In the genomic region with DNA sequence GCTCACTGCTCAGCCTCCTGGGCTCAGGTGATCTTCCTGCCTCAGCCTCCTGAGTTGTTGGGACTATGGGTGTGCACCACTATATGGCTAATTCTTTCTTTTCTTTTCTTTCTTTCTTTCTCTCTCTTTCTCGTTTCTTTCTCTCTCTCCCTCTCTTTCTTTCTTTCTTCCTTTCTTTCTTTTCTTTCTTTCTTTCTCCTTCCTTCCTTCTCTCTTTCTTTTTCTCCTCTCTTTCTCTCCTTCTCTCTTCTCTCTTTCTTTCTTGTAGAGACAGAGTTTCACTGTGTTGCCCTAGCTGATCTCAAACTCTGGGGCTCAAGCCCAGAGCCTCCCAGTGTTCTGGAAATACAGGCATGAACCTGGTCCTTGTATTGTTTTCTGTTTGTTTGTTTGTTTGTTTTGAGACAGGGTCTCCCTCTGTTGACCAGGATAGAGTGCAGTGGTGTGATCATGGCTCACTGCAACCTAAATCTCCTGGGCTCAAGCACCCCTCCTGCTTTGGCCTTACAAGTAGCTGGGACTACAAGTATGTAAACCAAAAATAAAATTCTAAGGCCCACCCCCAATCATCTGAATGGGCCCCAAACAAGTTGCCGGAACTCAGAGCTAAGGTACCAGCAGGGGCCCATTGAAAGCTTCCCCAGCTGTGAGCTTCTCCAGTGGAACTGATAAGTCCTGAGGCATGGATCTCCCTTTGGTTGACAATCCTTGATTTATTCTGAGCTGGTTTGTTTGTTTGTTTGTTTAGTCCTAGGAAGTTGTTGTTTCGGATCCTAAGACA, we compare ENCODE assay signal across 24 cellular contexts. TPM values are rescaled to one million over a fixed set of nuclear protein-coding genes. Genes with fewer than 3 reads are reported as not detected.
A peak's percentile ranks its signal among the peaks of the same experiment; 100 is the strongest.
DNase-seq lines count a peak whose midpoint lies in the region; ATAC-seq and TF ChIP-seq lines count a peak whose summit lies in the region.
"Had no signal": no experiment of that assay in that cellular context is flagged by ENCODE, and none has a peak within 500 bp of the region (broad histone marks: within the 10 kb centered on the region; RNA-seq: fewer than 3 reads in every experiment).

No MANE protein-coding gene starts in this region.

- H3K27me3 ChIP-seq in GM23338 (ENCODE audit: insufficient read depth) (no peaks in the 10 kb centered on the region), HUES64 (ENCODE audit: insufficient read depth, low read length) (no peaks in the 10 kb centered on the region), mesendoderm (ENCODE audit: insufficient read depth, low read length, poor library complexity) (no peaks in the 10 kb centered on the region)
- H3K27me3 ChIP-seq: BLaER1 had no signal

- no peak overlapping the region for H2AK5ac ChIP-seq in mesendoderm (ENCODE audit: low read length)

- H3K4me3 ChIP-seq in GM23338 (peak overlapping the region; percentile 25), HUES64 (ENCODE audit: low read length) (peak overlapping the region; percentile 28), mesendoderm (ENCODE audit: low read length) (no peak overlapping the region)
- H3K4me3 ChIP-seq: BLaER1 had no signal

- no peak overlapping the region for H2BK120ac ChIP-seq in mesendoderm (ENCODE audit: low read depth, low read length)

- H3F3A ChIP-seq in GM23338 (replicated peaks; ENCODE audit: low read depth): peaks cover 6% of the 10 kb centered on the region; the same call in 1 of the 2 replicates

- H2AFZ ChIP-seq in GM23338: no peak overlapping the region

- H4K20me1 ChIP-seq in GM23338 (replicated peaks; ENCODE audit: insufficient read depth): no peaks in the 10 kb centered on the region
- H4K20me1 ChIP-seq: BLaER1 had no signal

- no peak overlapping the region for H3K18ac ChIP-seq in mesendoderm (ENCODE audit: low read length)

- H3K27ac ChIP-seq in GM23338 (ENCODE audit: low read depth) (peak overlapping the region; percentile 89), HUES64 (ENCODE audit: low read depth, low read length) (peak overlapping the region; percentile 99), mesendoderm (ENCODE audit: low read depth, low read length) (peak overlapping the region; percentile 73)
- H3K27ac ChIP-seq: BLaER1 had no signal

- no peaks in the 10 kb centered on the region for H3K9me3 ChIP-seq in HUES64 (ENCODE audit: insufficient read depth, low read depth, low read length)
- H3K9me3 ChIP-seq: BLaER1, SK-N-SH had no signal

- peaks cover 60% of the 10 kb centered on the region for H3K4me1 Mint-ChIP-seq in GM23338
- H3K4me1 Mint-ChIP-seq: CD4-positive, CD25-positive, alpha-beta regulatory T cell had no signal

- H3K27me3 Mint-ChIP-seq in GM23338 (ENCODE audit: insufficient read depth, low read depth, poor library complexity): peaks cover 6% of the 10 kb centered on the region

- H3K56ac ChIP-seq in mesendoderm (ENCODE audit: low read length): no peak overlapping the region

- H3K4me3 Mint-ChIP-seq in GM23338: peak overlapping the region; percentile 37
- H3K4me3 Mint-ChIP-seq: CD4-positive, CD25-positive, alpha-beta regulatory T cell had no signal

- peaks cover 23% of the 10 kb centered on the region for H3K4me1 ChIP-seq in GM23338 (ENCODE audit: insufficient read depth)
- peaks cover 47% of the 10 kb centered on the region for H3K4me1 ChIP-seq in HUES64 (ENCODE audit: insufficient read depth, low read length)
- H3K4me1 ChIP-seq in mesendoderm (ENCODE audit: control insufficient read depth, low read depth, low read length): peaks cover 6% of the 10 kb centered on the region
- H3K4me1 ChIP-seq: BLaER1 had no signal

- DNase-seq in GM23338 (ENCODE audit: low spot score) (peak; percentile 64), iPS DF 19.7 (ENCODE audit: low read depth, low spot score) (peak; percentile 85), mesendoderm (peak; percentile 56), GF-D8 (lab: John Stamatoyannopoulos, UW) (no peak), GM10266 (ENCODE audit: extremely low spot score) (no peak)
- no peak for DNase-seq in stimulated activated CD4-positive, alpha-beta T cell treated with anti-CD3 and anti-CD28 coated beads, Interleukin-1b, Interleukin-23, amount 100 ng/mL, for 48 hours
- DNase-seq in activated CD4-positive, alpha-beta T cell treated with anti-CD3 and anti-CD28 coated beads for 48 hours: no peak
- DNase-seq: CD4-positive, CD25-positive, alpha-beta regulatory T cell; DMS153; GDM1; Kasumi-1; NCI-H1105; NCI-H1436 treated with DMSO at 0.1 percent for 48 hours; NCI-H187 treated with DMSO at 0.1 percent for 48 hours; NCI-H2107; NCI-H446 treated with DMSO at 0.1 percent for 48 hours; NCI-H526; NCI-H82; NK-92 treated with Interleukin-12 subunit alpha and Interleukin-12 subunit beta, amount 100 ng/mL, for 24 hours; PC-3; SK-N-SH; SW 1271 had no signal

- H3K9me3 Mint-ChIP-seq in GM23338: no peaks in the 10 kb centered on the region; the same call in 2 of the 3 replicates

- peaks cover 3% of the 10 kb centered on the region; the same call in 2 of the 3 replicates for H3K36me3 Mint-ChIP-seq in GM23338 (ENCODE audit: low read depth)
- H3K36me3 Mint-ChIP-seq: CD4-positive, CD25-positive, alpha-beta regulatory T cell had no signal

- no peak overlapping the region for H2BK5ac ChIP-seq in mesendoderm (ENCODE audit: low read length)

- H3K9ac ChIP-seq in HUES64 (ENCODE audit: low read depth, low read length) (peak overlapping the region; percentile 54), mesendoderm (ENCODE audit: low read length) (no peak overlapping the region)
- H3K9ac ChIP-seq: BLaER1, SK-N-SH had no signal

- no peaks in the 10 kb centered on the region for H3K79me1 ChIP-seq in mesendoderm (ENCODE audit: low read length)

- peak overlapping the region; percentile 13 for H3K4me2 ChIP-seq in GM23338
- H3K4me2 ChIP-seq in mesendoderm (ENCODE audit: low read length): no peak overlapping the region
- H3K4me2 ChIP-seq: BLaER1, SK-N-SH had no signal

- no peak overlapping the region for H4K5ac ChIP-seq in mesendoderm (ENCODE audit: low read length)

- H3K9me2 ChIP-seq in GM23338 (ENCODE audit: insufficient read depth): peaks cover 10% of the 10 kb centered on the region
- H3K9me2 ChIP-seq: SK-N-SH had no signal

- H3K36me3 ChIP-seq in GM23338 (ENCODE audit: insufficient read depth) (no peaks in the 10 kb centered on the region), HUES64 (ENCODE audit: insufficient read depth, low read length) (no peaks in the 10 kb centered on the region), mesendoderm (ENCODE audit: control insufficient read depth, insufficient read depth, low read length) (no peaks in the 10 kb centered on the region)
- H3K36me3 ChIP-seq: BLaER1 had no signal

- peak; percentile 72 for ATAC-seq in GM23338
- ATAC-seq: PC-3 had no signal

- H2BK15ac ChIP-seq in mesendoderm (replicated peaks; ENCODE audit: low read depth): no peak overlapping the region

- H3K23ac ChIP-seq in mesendoderm (ENCODE audit: low read length): no peak overlapping the region

- H4K8ac ChIP-seq in mesendoderm (ENCODE audit: low read depth, low read length): no peak overlapping the region

- H3K27ac Mint-ChIP-seq in GM23338: peak overlapping the region; percentile 98
- H3K27ac Mint-ChIP-seq: CD4-positive, CD25-positive, alpha-beta regulatory T cell had no signal

- 49% methylated on average over 3 of the region's 3 CpGs for WGBS in HUES64
- WGBS in mesendoderm (ENCODE audit: extremely low coverage, insufficient coverage, low lambda C conversion rate): no CpG with 5 or more reads among the region's 3 CpGs

- H3K79me2 ChIP-seq in GM23338 (replicated peaks; ENCODE audit: insufficient read depth) (no peaks in the 10 kb centered on the region), mesendoderm (ENCODE audit: control insufficient read depth, insufficient read depth, low read length) (no peaks in the 10 kb centered on the region)

- H3K4ac ChIP-seq in mesendoderm (ENCODE audit: low read depth, low read length): no peak overlapping the region

- TF ChIP-seq CTCF in GM23338 (conservative IDR thresholded peaks at IDR 0.05; ENCODE audit: low read depth in 2 of 2) (no peak), GM10266 (IDR thresholded peaks at IDR 0.05; ENCODE audit: control insufficient read depth, insufficient read depth, low read depth, missing control alignments) (no peak)

TF ChIP-seq in GM23338, 12 proteins besides CTCF, POLR2A, EP300 and RAD21 (continues in another document):
- TF ChIP-seq POLR2AphosphoS5 (IDR thresholded peaks at IDR 0.05; ENCODE audit: low read depth) (0 out of 2 replicates have a peak, but pooled peaks have one; percentile 20), ZNF114 (CRISPR knock-in tag; IDR thresholded peaks at IDR 0.05) (no peak), ZNF331 (CRISPR knock-in tag; IDR thresholded peaks at IDR 0.05; ENCODE audit: low read depth) (no peak), NANOG (IDR thresholded peaks at IDR 0.05; ENCODE audit: borderline replicate concordance) (peak; percentile 71)

RNA-seq across cellular contexts. Expression of a gene that starts 11.9 kb away (rescaled TPM):
- total RNA-seq in GM23338 (2014; rRNA removed; shearing (Covaris generic)): 472 and 506 TPM in 2 replicates
- 1,033 and 1,148 TPM in 2 replicates for polyA plus RNA-seq in GM23338 (2016; fragmentation: Nextera tagmentation; extraction: Ambion mirVana)
- 759 TPM for polyA plus RNA-seq in HUES64 (2013, experiment 1 of 2)
- polyA plus RNA-seq in HUES64 (2013, experiment 2 of 2): 803 TPM
- polyA plus RNA-seq in mesendoderm (2013, experiment 1 of 2): 1,570 TPM
- polyA plus RNA-seq in mesendoderm (2013, experiment 2 of 2): 1,558 TPM

RNA-seq across cellular contexts. Expression of a gene that starts 37.7 kb away (rescaled TPM):
- total RNA-seq in GM23338 (2014; rRNA removed; shearing (Covaris generic)): 0.12 and 0.42 TPM in 2 replicates
- polyA plus RNA-seq in GM23338 (2016; fragmentation: Nextera tagmentation; extraction: Ambion mirVana): 0.23 TPM in 1 of 2 replicates, not detected in the other
- polyA plus RNA-seq in HUES64 (2013, experiment 1 of 2): 0.60 TPM
- polyA plus RNA-seq in HUES64 (2013, experiment 2 of 2): 1.3 TPM
- 0.25 TPM for polyA plus RNA-seq in mesendoderm (2013, experiment 1 of 2)
- 0.21 TPM for polyA plus RNA-seq in mesendoderm (2013, experiment 2 of 2)
- total RNA-seq: CD4-positive, CD25-positive, alpha-beta regulatory T cell had no signal

Comparison
In these comparisons a context has a peak if more than half of its experiments do, and no peak if none do; other contexts are left out.
1. DNase-seq: peak in GM23338 (single experiment), iPS DF 19.7 (single experiment) and mesendoderm (single experiment); none in stimulated activated CD4-positive, alpha-beta T cell treated with anti-CD3 and anti-CD28 coated beads, Interleukin-1b, Interleukin-23, amount 100 ng/mL, for 48 hours (single experiment), GF-D8 (single experiment), activated CD4-positive, alpha-beta T cell treated with anti-CD3 and anti-CD28 coated beads for 48 hours (single experiment) and GM10266 (single experiment).
2. Peak in every context shown above with its lines, with median percentiles within 50 percentile points of each other: H3K27ac ChIP-seq.